ENCODE assay signal across 13 cellular contexts in genomic region chr1:206074839-206075238, GRCh38. TPM values are rescaled to one million over a fixed set of nuclear protein-coding genes. Genes with fewer than 3 reads are reported as not detected.
DNase-seq lines count a peak whose midpoint lies in the region; ATAC-seq and TF ChIP-seq lines count a peak whose summit lies in the region.
"Had no signal": no experiment of that assay in that cellular context is flagged by ENCODE, and none has a peak within 500 bp of the region (broad histone marks: within the 10 kb centered on the region; RNA-seq: fewer than 3 reads in every experiment).

No MANE protein-coding gene starts in this region.

- H3K4me3 ChIP-seq in MG63: no peak overlapping the region
- no peak overlapping the region for H3K4me3 ChIP-seq in lower lobe of right lung
- H3K4me3 ChIP-seq in spleen: no peak overlapping the region

- no peak for TF ChIP-seq POLR2A in spleen (IDR thresholded peaks at IDR 0.05)

- H3K4me1 ChIP-seq in lower lobe of right lung: no peaks in the 10 kb centered on the region
- H3K4me1 ChIP-seq in spleen: peaks cover 0 to 5% (median 0%) of the 10 kb centered on the region in 6 donors

- H3K27me3 ChIP-seq in MG63 (no peaks in the 10 kb centered on the region), lower lobe of right lung (ENCODE audit: low read depth) (no peaks in the 10 kb centered on the region), spleen (replicated peaks in 1 of 7) (no peaks in the 10 kb centered on the region)

- WGBS in spleen, 5 donors: 33 to 52% (median 46%) methylated on average over 3 of the region's 3 CpGs

- H3K9me3 ChIP-seq in MG63 (no peaks in the 10 kb centered on the region), lower lobe of right lung (no peaks in the 10 kb centered on the region), spleen (no peaks in the 10 kb centered on the region)

- intact Hi-C loops in lower lobe of right lung (cut with DNase I): no loop called here
- intact Hi-C loops in spleen (cut with DNase I; ENCODE audit: low total_unique reads): no loop called here

- H3K36me3 ChIP-seq in MG63 (no peaks in the 10 kb centered on the region), lower lobe of right lung (no peaks in the 10 kb centered on the region), spleen (no peaks in the 10 kb centered on the region)

- DNase-seq in GDM1 (lab: John Stamatoyannopoulos, UW) (peak; percentile 42), MG63 (peak; percentile 35), SKM-1 treated with dmso at 0.1 percent for 144 hours (lab: John Stamatoyannopoulos, UW; ENCODE audit: unreplicated experiment) (peak; percentile 49), inferior parietal cortex (ENCODE audit: extremely low spot score) (peak; percentile 29), superior temporal gyrus (ENCODE audit: extremely low spot score) (no peak), lower lobe of right lung (no peak), spleen (no peak), HCEC 1CT (no peak)
- DNase-seq: activated CD4-positive, alpha-beta T cell treated with anti-CD3 and anti-CD28 coated beads for 36 hours; activated T-cell treated with anti-CD3 and anti-CD28 coated beads, Interleukin-2, amount 50 U/mL, for 1 hour; GOT3; trophoblast cell had no signal

- ATAC-seq in lower lobe of right lung: no peak
- ATAC-seq: activated CD4-positive, alpha-beta T cell treated with anti-CD3 and anti-CD28 coated beads for 36 hours had no signal

- TF ChIP-seq CTCF in lower lobe of right lung (IDR thresholded peaks at IDR 0.05) (no peak), spleen (IDR thresholded peaks at IDR 0.05 in 8 of 11, conservative IDR thresholded peaks at IDR 0.05 in 3 of 11) (no peak)

- H3K27ac ChIP-seq in lower lobe of right lung: no peak overlapping the region
- no peak overlapping the region for H3K27ac ChIP-seq in spleen

RNA-seq across cellular contexts. Expression of gene RHEX, which starts 21.9 kb away (rescaled TPM):
- not detected in 2 replicates for total RNA-seq in MG63 (2014; rRNA removed; shearing (Covaris generic); ENCODE audit: low replicate concordance)
- total RNA-seq in lower lobe of right lung (13.5 TPM), spleen (1 to 10 TPM in 6 of 7 donors, under 1 TPM in 1; 0.94 to 6.2 (median 3.4) TPM)
- polyA plus RNA-seq in spleen: 1 to 10 TPM in 2 of 3 donors, under 1 TPM in 1; 0.91 to 3.3 (median 1.2) TPM
- total RNA-seq: activated CD4-positive, alpha-beta T cell treated with anti-CD3 and anti-CD28 coated beads for 36 hours had no signal

RNA-seq across cellular contexts. Expression of gene AVPR1B, which starts 42.3 kb away (rescaled TPM):
- total RNA-seq in MG63 (2014; rRNA removed; shearing (Covaris generic); ENCODE audit: low replicate concordance): not detected in 2 replicates
- total RNA-seq in lower lobe of right lung: not detected
- not detected for total RNA-seq in spleen
- polyA plus RNA-seq in spleen: not detected
- total RNA-seq: activated CD4-positive, alpha-beta T cell treated with anti-CD3 and anti-CD28 coated beads for 36 hours; liver had no signal
- polyA plus RNA-seq: liver had no signal

RNA-seq across cellular contexts. Expression of gene CTSE, which starts 51.1 kb away (rescaled TPM):
- not detected in 2 replicates for total RNA-seq in MG63 (2014; rRNA removed; shearing (Covaris generic); ENCODE audit: low replicate concordance)
- total RNA-seq in lower lobe of right lung: 63.6 TPM
- under 1 TPM in 2 of 7 donors, not detected in 5; 0.40 to 0.66 TPM for total RNA-seq in spleen
- under 1 TPM; 0.06 to 0.11 (median 0.09) TPM for polyA plus RNA-seq in spleen
- total RNA-seq: activated CD4-positive, alpha-beta T cell treated with anti-CD3 and anti-CD28 coated beads for 36 hours had no signal

Comparison
In these comparisons a context has a peak if more than half of its experiments do, and no peak if none do; other contexts are left out.
1. DNase-seq: peak in GDM1 (single experiment), MG63 (single experiment), SKM-1 treated with dmso at 0.1 percent for 144 hours (single experiment) and inferior parietal cortex (single experiment); none in superior temporal gyrus (single experiment), lower lobe of right lung (single experiment), spleen (single experiment) and HCEC 1CT (single experiment).
2. RNA of gene CTSE, which starts 51.1 kb away (total RNA-seq): 63.6 TPM in lower lobe of right lung (single experiment); 0.40 to 0.66 TPM in spleen and not detected in MG63; every median in the first group is over 10 times any median in the second.